8 cellular contexts compared by ENCODE assay signal in the genomic region with DNA sequence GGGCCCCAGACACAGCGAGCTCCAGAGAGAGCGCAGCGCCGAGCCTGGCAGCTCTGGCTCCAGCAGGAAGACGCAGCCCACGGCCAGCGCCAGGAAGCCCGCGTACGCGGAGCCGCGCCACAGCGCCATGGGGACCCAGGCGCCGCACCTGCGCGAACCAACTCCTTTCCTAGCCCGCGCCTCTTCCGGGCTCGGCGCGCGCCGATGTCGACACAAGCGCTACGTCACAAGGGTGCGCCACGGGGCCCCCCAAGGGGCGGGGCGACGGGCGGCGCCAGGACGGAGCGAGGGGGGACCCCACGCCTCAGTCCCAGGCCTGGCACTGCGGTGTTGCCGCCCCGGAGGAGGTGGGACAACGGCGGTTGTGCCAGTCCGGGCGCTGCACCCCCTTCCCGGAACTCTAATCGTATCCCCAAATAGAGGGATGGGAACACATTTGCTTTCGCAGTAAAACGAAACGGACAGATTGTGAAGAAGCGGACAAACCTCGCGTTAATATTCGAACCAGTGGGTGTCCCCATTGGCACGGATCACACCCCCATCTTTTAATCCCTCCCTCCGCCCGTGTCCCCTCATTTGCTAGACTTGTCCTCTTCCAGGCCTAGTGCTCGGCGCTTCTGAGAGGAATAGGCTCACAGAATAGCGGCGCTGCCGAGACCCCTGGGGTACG. TPM values are rescaled to one million over a fixed set of nuclear protein-coding genes. Genes with fewer than 3 reads are reported as not detected.
DNase-seq lines count a peak whose midpoint lies in the region; ATAC-seq and TF ChIP-seq lines count a peak whose summit lies in the region.

A gene (minus strand): TSS at position 196 of the 670 bp plus-strand sequence. CDS start 67 bp downstream, at position 129.

- DNase-seq in AG09309 (ENCODE audit: low read depth) = peak; percentile 66
- DNase-seq in NCI-H345 (lab: John Stamatoyannopoulos, UW) = peak; percentile 87
- peak; percentile 100 for DNase-seq in activated B cell treated with CpG ODN at 0.5 μM for 24 hours
- peak; percentile 91 to 96 for DNase-seq in cardiac fibroblast (ENCODE audit: low read depth in 2 of 2)
- peak; percentile 95 to 96 (median 96) for DNase-seq in immature natural killer cell
- peak; percentile 79 for DNase-seq in smooth muscle cell of the brain vasculature (ENCODE audit: low read depth, low spot score)

- H3K9me3 Mint-ChIP-seq in activated B cell treated with CpG ODN at 0.5 μM for 24 hours (no peaks in the 10 kb centered on the region), immature natural killer cell (no peaks in the 10 kb centered on the region)

- H3K4me3 ChIP-seq in AG09309 (ENCODE audit: control insufficient read depth, low read depth, low read length) = peak within 1 kb of the TSS; percentile 76
- H3K4me3 ChIP-seq in cardiac fibroblast (replicated peaks in 1 of 2; ENCODE audit: low read depth in 2 of 2, low read length in 2 of 2) = peak within 1 kb of the TSS; percentile 89 to 95

- intact Hi-C loops in activated B cell treated with CpG ODN at 0.5 μM for 24 hours (cut with micrococcal nuclease) = loop anchor here (1.0 to 5.0 kb wide), 12 partner anchors 13 to 850 kb away; a partner anchor contains a TSS

- H3K36me3 Mint-ChIP-seq in activated B cell treated with CpG ODN at 0.5 μM for 24 hours (ENCODE audit: low read depth) (peaks cover 39% of the 10 kb centered on the region), immature natural killer cell (peaks cover 3 to 9% (median 7%) of the 10 kb centered on the region in 3 donors)

- no peaks in the 10 kb centered on the region for H3K27me3 Mint-ChIP-seq in activated B cell treated with CpG ODN at 0.5 μM for 24 hours
- H3K27me3 Mint-ChIP-seq in immature natural killer cell (ENCODE audit: low read depth in 3 of 3) = peaks cover 9 to 21% (median 20%) of the 10 kb centered on the region in 3 donors

- CTCF ChIA-PET in activated B cell treated with CpG ODN at 0.5 μM for 24 hours (lab: Charles Lee) = interaction anchor here (1.4 to 1.5 kb wide), 2 partner anchors 10 to 17 kb away, joined by 3 to 6 read pairs; no protein-coding TSS in a partner anchor

- H3K4me3 Mint-ChIP-seq in activated B cell treated with CpG ODN at 0.5 μM for 24 hours (peak within 1 kb of the TSS; percentile 94), immature natural killer cell (peak within 1 kb of the TSS; percentile 96 to 98 (median 97))

- ATAC-seq in GM19023 (IDR thresholded peaks at IDR 0.05; ENCODE audit: unreplicated experiment) (peak; percentile 77), HG03196 (IDR thresholded peaks at IDR 0.05; ENCODE audit: unreplicated experiment) (peak; percentile 69), activated B cell treated with CpG ODN at 0.5 μM for 24 hours (ENCODE audit: low read depth) (peak; percentile 84)

- H3K4me1 Mint-ChIP-seq in activated B cell treated with CpG ODN at 0.5 μM for 24 hours (peaks cover 46% of the 10 kb centered on the region), immature natural killer cell (peaks cover 73 to 91% of the 10 kb centered on the region in 2 donors)

- TF ChIP-seq CTCF in AG09309 (IDR thresholded peaks at IDR 0.05; ENCODE audit: control insufficient read depth, insufficient read depth, low read depth, low read length, missing control alignments) (no peak), activated B cell treated with CpG ODN at 0.5 μM for 24 hours (IDR thresholded peaks at IDR 0.05) (no peak), cardiac fibroblast (IDR thresholded peaks at IDR 0.05; ENCODE audit: low read depth, low read length) (no peak)

- peak within 1 kb of the TSS; percentile 99 for H3K27ac Mint-ChIP-seq in activated B cell treated with CpG ODN at 0.5 μM for 24 hours
- peak within 1 kb of the TSS; percentile 97 to 99 (median 99) for H3K27ac Mint-ChIP-seq in immature natural killer cell

- POLR2A ChIA-PET in activated B cell treated with CpG ODN at 0.5 μM for 24 hours (lab: Charles Lee) = interaction anchor here (2.0 to 2.3 kb wide), 2 partner anchors 12 to 97 kb away, joined by 4 to 15 read pairs; a partner anchor contains a TSS

RNA-seq across cellular contexts. Expression of the gene that starts here (rescaled TPM):
- 77.7 and 99.8 TPM in 2 replicates for total RNA-seq in activated B cell treated with CpG ODN at 0.5 μM for 24 hours
- polyA plus RNA-seq in immature natural killer cell = 100 to 1,000 TPM in 2 of 3 donors, 10 to 100 TPM in 1; 98.9 to 139 (median 113) TPM

Comparison
In these comparisons a context has a peak if more than half of its experiments do, and no peak if none do; other contexts are left out.
1. Peak in every context shown above with its lines: DNase-seq, ATAC-seq and H3K4me3 ChIP-seq.